1 cellular context compared by ENCODE assay signal in genomic region chr14:103314496-103315277, GRCh38.
TF ChIP-seq lines count a peak whose summit lies in the region.

No MANE protein-coding gene starts in this region.

TF ChIP-seq in K562, 482 proteins besides CTCF, POLR2A, EP300 and RAD21 (continued from another document and continues in another):
- peak; percentile 35 to 67; a peak in 1 of 4 replicates for TF ChIP-seq MNT (conservative IDR thresholded peaks at IDR 0.05)
- TF ChIP-seq CGGBP1 (CRISPR knock-in tag; IDR thresholded peaks at IDR 0.05): no peak
- no peak for TF ChIP-seq CBFB (CRISPR knock-in tag; IDR thresholded peaks at IDR 0.05)
- no peak for TF ChIP-seq CHD4 (IDR thresholded peaks at IDR 0.05; ENCODE audit: insufficient read depth, insufficient replicate concordance, low read depth, low read length, poor library complexity, severe bottlenecking)
- no peak for TF ChIP-seq BDP1 (IDR thresholded peaks at IDR 0.05; ENCODE audit: insufficient read depth, insufficient read length)
- TF ChIP-seq FOXM1 (IDR thresholded peaks at IDR 0.05; ENCODE audit: low read depth): peak; percentile 44; the same call in 1 of the 2 replicates
- TF ChIP-seq FOXM1 (CRISPR knock-in tag; IDR thresholded peaks at IDR 0.05; ENCODE audit: low read depth): no peak
- TF ChIP-seq ASH1L (IDR thresholded peaks at IDR 0.05; ENCODE audit: borderline replicate concordance, low read depth, partially characterized antibody): no peak
- TF ChIP-seq ETV6 (IDR thresholded peaks at IDR 0.05; ENCODE audit: borderline replicate concordance in 1 of 2, low read depth in 2 of 2, low read length in 1 of 2): no peak
- TF ChIP-seq ETV6 (CRISPR knock-in tag; IDR thresholded peaks at IDR 0.05; ENCODE audit: borderline replicate concordance): no peak
- no peak for TF ChIP-seq CHD1 (IDR thresholded peaks at IDR 0.05; ENCODE audit: low read length)
- TF ChIP-seq ELK1 (CRISPR knock-in tag; IDR thresholded peaks at IDR 0.05): no peak
- TF ChIP-seq PREB (CRISPR knock-in tag; IDR thresholded peaks at IDR 0.05): no peak
- TF ChIP-seq PCBP1 (IDR thresholded peaks at IDR 0.05; ENCODE audit: low read depth, low read length, poor library complexity, severe bottlenecking): no peak
- TF ChIP-seq ID3 (CRISPR knock-in tag; IDR thresholded peaks at IDR 0.05): no peak
- peak; percentile 71; the same call in 1 of the 2 replicates for TF ChIP-seq ID3 (tag; IDR thresholded peaks at IDR 0.05)
- no peak for TF ChIP-seq DNMT1 (IDR thresholded peaks at IDR 0.05)
- peak; percentile 76 for TF ChIP-seq SMARCA4 (IDR thresholded peaks at IDR 0.05)
- TF ChIP-seq NRF1 (conservative IDR thresholded peaks at IDR 0.05 in 1 of 2, IDR thresholded peaks at IDR 0.05 in 1 of 2): peak; percentile 24 to 28; a peak in 2 of 4 replicates
- no peak for TF ChIP-seq HOMEZ (CRISPR knock-in tag; IDR thresholded peaks at IDR 0.05)
- no peak for TF ChIP-seq ZNF23 (CRISPR knock-in tag; IDR thresholded peaks at IDR 0.05)
- TF ChIP-seq NFXL1 (CRISPR knock-in tag; IDR thresholded peaks at IDR 0.05): no peak
- TF ChIP-seq RHOXF2B (CRISPR knock-in tag; conservative IDR thresholded peaks at IDR 0.05): no peak
- TF ChIP-seq BRD4 (IDR thresholded peaks at IDR 0.05): no peak
- TF ChIP-seq ZBTB5 (IDR thresholded peaks at IDR 0.05): no peak
- TF ChIP-seq JUNB (CRISPR knock-in tag; conservative IDR thresholded peaks at IDR 0.05): no peak
- no peak for TF ChIP-seq ZNF146 (CRISPR knock-in tag; IDR thresholded peaks at IDR 0.05; ENCODE audit: unreplicated experiment)
- no peak for TF ChIP-seq ZNF507 (tag; conservative IDR thresholded peaks at IDR 0.05)
- no peak for TF ChIP-seq NONO (IDR thresholded peaks at IDR 0.05; ENCODE audit: low read depth in 2 of 2, low read length in 1 of 2)
- TF ChIP-seq LCOR (CRISPR knock-in tag; IDR thresholded peaks at IDR 0.05): no peak
- no peak for TF ChIP-seq TSHZ1 (CRISPR knock-in tag; IDR thresholded peaks at IDR 0.05)
- TF ChIP-seq GABPB1 (CRISPR knock-in tag; IDR thresholded peaks at IDR 0.05): no peak
- no peak for TF ChIP-seq ZNF324 (CRISPR knock-in tag; IDR thresholded peaks at IDR 0.05)
- no peak for TF ChIP-seq ATF2 (CRISPR knock-in tag; IDR thresholded peaks at IDR 0.05)
- TF ChIP-seq CREB3L1 (IDR thresholded peaks at IDR 0.05; ENCODE audit: borderline replicate concordance, low read depth): no peak
- TF ChIP-seq PTBP1 (IDR thresholded peaks at IDR 0.05; ENCODE audit: low read depth, low read length): no peak
- TF ChIP-seq STAT6 (CRISPR knock-in tag; IDR thresholded peaks at IDR 0.05): no peak
- TF ChIP-seq STAG1 (CRISPR knock-in tag; IDR thresholded peaks at IDR 0.05; ENCODE audit: borderline replicate concordance): no peak
- TF ChIP-seq ATF1 (CRISPR knock-in tag; IDR thresholded peaks at IDR 0.05): no peak
- peak; percentile 12; the same call in 1 of the 2 replicates for TF ChIP-seq ATF1 (tag; IDR thresholded peaks at IDR 0.05)
- no peak for TF ChIP-seq ZNF551 (CRISPR knock-in tag; IDR thresholded peaks at IDR 0.05)
- no peak for TF ChIP-seq STAT5B (CRISPR knock-in tag; IDR thresholded peaks at IDR 0.05)
- TF ChIP-seq BRF1 (IDR thresholded peaks at IDR 0.05; ENCODE audit: borderline replicate concordance, extremely low read depth, insufficient read length): no peak
- TF ChIP-seq MLX (CRISPR knock-in tag; conservative IDR thresholded peaks at IDR 0.05): no peak
- peak; percentile 17 to 59; a peak in 1 of 4 replicates for TF ChIP-seq MAZ (CRISPR knock-in tag; conservative IDR thresholded peaks at IDR 0.05 in 1 of 2, IDR thresholded peaks at IDR 0.05 in 1 of 2)
- TF ChIP-seq HNRNPUL1 (IDR thresholded peaks at IDR 0.05; ENCODE audit: low read length): no peak
- TF ChIP-seq MYNN (IDR thresholded peaks at IDR 0.05): peak; percentile 79; the same call in 1 of the 2 replicates
- TF ChIP-seq MYNN (CRISPR knock-in tag; IDR thresholded peaks at IDR 0.05): no peak
- TF ChIP-seq E2F3 (CRISPR knock-in tag; IDR thresholded peaks at IDR 0.05): no peak
- peak; percentile 78 for TF ChIP-seq SMAD4 (CRISPR knock-in tag; conservative IDR thresholded peaks at IDR 0.05)
- no peak for TF ChIP-seq TAF7 (tag; IDR thresholded peaks at IDR 0.05)
- TF ChIP-seq ZSCAN32 (CRISPR knock-in tag; IDR thresholded peaks at IDR 0.05): no peak
